In genomic region chr2:232666051-232666805, GRCh38 we compare ENCODE assay signal across 15 cellular contexts. TPM values are rescaled to one million over a fixed set of nuclear protein-coding genes. Genes with fewer than 3 reads are reported as not detected.
DNase-seq lines count a peak whose midpoint lies in the region; ATAC-seq and TF ChIP-seq lines count a peak whose summit lies in the region.
"Had no signal": no experiment of that assay in that cellular context is flagged by ENCODE, and none has a peak within 500 bp of the region (broad histone marks: within the 10 kb centered on the region; RNA-seq: fewer than 3 reads in every experiment).

No MANE protein-coding gene starts in this region.

- no peaks in the 10 kb centered on the region for H3K9me3 ChIP-seq in right atrium auricular region
- no peaks in the 10 kb centered on the region for H3K9me3 ChIP-seq in mesenchymal stem cell (ENCODE audit: control insufficient read depth, low read length)

- no peaks in the 10 kb centered on the region for H3K79me1 ChIP-seq in mesenchymal stem cell (replicated peaks; ENCODE audit: low read length, poor library complexity, severe bottlenecking)

- CTCF ChIA-PET in MCF 10A (lab: Yijun Ruan, JAX): interaction anchor here (0.6 to 2.1 kb wide), 4 partner anchors 39 to 392 kb away, joined by 3 to 6 read pairs (median 3); no protein-coding TSS in a partner anchor

- H3K4me1 Mint-ChIP-seq in MCF 10A (ENCODE audit: insufficient read depth, unreplicated experiment): no peaks in the 10 kb centered on the region
- H3K4me1 Mint-ChIP-seq: CD14-positive monocyte had no signal

- no peak overlapping the region for H3K23ac ChIP-seq in mesenchymal stem cell (ENCODE audit: low read length in 2 of 2)

- no peak overlapping the region for H3K14ac ChIP-seq in mesenchymal stem cell (ENCODE audit: low read length in 2 of 2)

- no peak overlapping the region for H3K4me3 Mint-ChIP-seq in MCF 10A (ENCODE audit: unreplicated experiment)
- H3K4me3 Mint-ChIP-seq: CD14-positive monocyte, H9 had no signal

- H4K8ac ChIP-seq in mesenchymal stem cell (ENCODE audit: low read length): peak overlapping the region; percentile 47

- no peak overlapping the region for H2AK5ac ChIP-seq in mesenchymal stem cell (ENCODE audit: low read length, severe bottlenecking)

- H2BK12ac ChIP-seq in mesenchymal stem cell (ENCODE audit: low read length in 2 of 2): no peak overlapping the region

- H3K27ac ChIP-seq in right atrium auricular region (no peak overlapping the region), caudate nucleus (ENCODE audit: low read depth, low read length) (peak overlapping the region; percentile 32), mesenchymal stem cell (ENCODE audit: low read length, poor library complexity, severe bottlenecking) (no peak overlapping the region)

- no peak overlapping the region for H3K4ac ChIP-seq in mesenchymal stem cell (ENCODE audit: low read depth in 1 of 2, low read length in 2 of 2)

- no peak overlapping the region for H2BK15ac ChIP-seq in mesenchymal stem cell (ENCODE audit: low read depth, poor library complexity, severe bottlenecking)

- POLR2A ChIA-PET in MCF 10A (lab: Yijun Ruan, JAX): no interaction called here

- no peak for DNase-seq in left ventricle myocardium superior
- DNase-seq in right atrium auricular region (ENCODE audit: low spot score): no peak
- DNase-seq in caudate nucleus (lab: John Stamatoyannopoulos, UW): peak in 3 of 61 donors; percentile 7 to 65 (median 24)
- DNase-seq in mesenchymal stem cell: no peak
- DNase-seq in medulla oblongata (ENCODE audit: extremely low spot score): no peak
- DNase-seq in MCF 10A (ENCODE audit: unreplicated experiment): no peak
- DNase-seq in left colon: no peak
- DNase-seq: DMS153, H9, MV-4-11, NCI-H1417, NCI-H187 treated with DMSO at 0.1 percent for 48 hours, NCI-H69 had no signal

- no peaks in the 10 kb centered on the region for H3K36me3 Mint-ChIP-seq in MCF 10A (ENCODE audit: insufficient read depth, unreplicated experiment)
- H3K36me3 Mint-ChIP-seq: CD14-positive monocyte had no signal

- 76% methylated on average over 7 of the region's 7 CpGs for WGBS in mesenchymal stem cell

- H3K4me1 ChIP-seq in right atrium auricular region: no peaks in the 10 kb centered on the region
- H3K4me1 ChIP-seq in mesenchymal stem cell (ENCODE audit: control insufficient read depth, insufficient read depth, low read depth, low read length): peaks cover 2% of the 10 kb centered on the region

- H2BK120ac ChIP-seq in mesenchymal stem cell (ENCODE audit: low read depth, low read length): no peak overlapping the region

- H3K36me3 ChIP-seq in right atrium auricular region: peaks cover 4% of the 10 kb centered on the region
- no peaks in the 10 kb centered on the region for H3K36me3 ChIP-seq in mesenchymal stem cell (ENCODE audit: control insufficient read depth in 1 of 2, insufficient read depth in 2 of 2, low read depth in 1 of 2, low read length in 2 of 2)

- H3K4me3 ChIP-seq in right atrium auricular region (no peak overlapping the region), mesenchymal stem cell (ENCODE audit: insufficient read depth in 1 of 2, low read depth in 1 of 2, low read length in 2 of 2) (no peak overlapping the region)

- H3K9ac ChIP-seq in mesenchymal stem cell (ENCODE audit: low read length): no peak overlapping the region

- TF ChIP-seq CTCF in right atrium auricular region (IDR thresholded peaks at IDR 0.05): no peak
- TF ChIP-seq CTCF in MCF 10A (IDR thresholded peaks at IDR 0.05; ENCODE audit: unreplicated experiment): no peak

- H2BK5ac ChIP-seq in mesenchymal stem cell (ENCODE audit: low read depth, low read length, poor library complexity, severe bottlenecking): no peak overlapping the region

- H3K27me3 ChIP-seq in right atrium auricular region (no peaks in the 10 kb centered on the region), mesenchymal stem cell (ENCODE audit: control insufficient read depth in 1 of 2, insufficient read depth in 1 of 2, low read length in 2 of 2) (no peaks in the 10 kb centered on the region)

- H3K4me2 ChIP-seq in mesenchymal stem cell (ENCODE audit: low read length, poor library complexity, severe bottlenecking): no peak overlapping the region

- no peak overlapping the region for H4K91ac ChIP-seq in mesenchymal stem cell (ENCODE audit: low read length)

- H2AFZ ChIP-seq in mesenchymal stem cell (ENCODE audit: low read depth, low read length): no peak overlapping the region

- intact Hi-C loops in left ventricle myocardium superior (cut with micrococcal nuclease) (no loop called here), MCF 10A (cut with micrococcal nuclease) (no loop called here), left colon (cut with DNase I, micrococcal nuclease) (no loop called here)

- H3K27ac Mint-ChIP-seq in MCF 10A (ENCODE audit: low read depth, unreplicated experiment): no peak overlapping the region
- H3K27ac Mint-ChIP-seq: CD14-positive monocyte, H9 had no signal

- no peak overlapping the region for H3K18ac ChIP-seq in mesenchymal stem cell (ENCODE audit: low read depth in 1 of 2, low read length in 2 of 2)

- no peaks in the 10 kb centered on the region for H3K27me3 Mint-ChIP-seq in MCF 10A (ENCODE audit: insufficient read depth, unreplicated experiment)

- ATAC-seq in left ventricle myocardium superior: peak; percentile 54
- no peak for ATAC-seq in left colon
- ATAC-seq in HG02938 (IDR thresholded peaks at IDR 0.05; ENCODE audit: unreplicated experiment): no peak

- BruUV-seq in MCF 10A (replicated peaks; lab: Mats Ljungman, UMichigan): no TSS peak

- no peaks in the 10 kb centered on the region for H3K9me3 Mint-ChIP-seq in MCF 10A (ENCODE audit: unreplicated experiment)

RNA-seq across cellular contexts. Expression of gene GIGYF2, which starts 30.9 kb away (rescaled TPM):
- total RNA-seq in left ventricle myocardium superior (59.2 TPM), right atrium auricular region (10 to 100 TPM; 48.4 to 57.1 TPM), MCF 10A (2022) (71.1 and 90.3 TPM in 2 replicates), left colon (10 to 100 TPM; 55.4 to 66.3 TPM)
- polyA plus RNA-seq in mesenchymal stem cell (2013, experiment 1 of 2): 31.8 TPM
- polyA plus RNA-seq in mesenchymal stem cell (2013, experiment 2 of 2): 29.3 TPM

RNA-seq across cellular contexts. Expression of gene EFHD1, which starts 32.8 kb away (rescaled TPM):
- total RNA-seq in left ventricle myocardium superior (21.7 TPM), right atrium auricular region (10 to 100 TPM; 11.4 to 11.5 TPM), MCF 10A (2022) (not detected in 2 replicates), left colon (1 to 10 TPM; 2.7 TPM)
- polyA plus RNA-seq in mesenchymal stem cell (2013, experiment 1 of 2): 0.76 TPM
- polyA plus RNA-seq in mesenchymal stem cell (2013, experiment 2 of 2): 0.59 TPM
- polyA plus RNA-seq: CD14-positive monocyte had no signal
